Comparison of ENCODE assay signal across 8 cellular contexts in the genomic region with DNA sequence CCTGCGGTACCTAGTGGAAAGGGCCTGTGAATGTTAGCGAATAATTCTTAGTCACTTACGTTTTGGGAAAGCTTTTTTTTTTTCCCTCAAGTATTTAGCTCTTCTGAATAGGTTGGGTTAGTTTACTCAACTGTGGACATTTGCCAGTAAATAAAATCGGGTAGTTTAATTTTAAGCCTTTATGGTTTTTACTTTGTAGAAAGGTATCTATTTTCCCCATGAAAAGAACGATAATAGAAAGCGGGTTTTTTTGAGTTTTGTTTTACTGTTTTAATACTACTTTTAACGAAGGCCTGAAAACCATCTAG. TPM values are rescaled to one million over a fixed set of nuclear protein-coding genes. Genes with fewer than 3 reads are reported as not detected.
DNase-seq lines count a peak whose midpoint lies in the region; ATAC-seq and TF ChIP-seq lines count a peak whose summit lies in the region.

No MANE protein-coding gene starts in this region.

- intact Hi-C loops in activated B cell treated with CpG ODN at 0.5 μM for 24 hours (cut with micrococcal nuclease): loop anchor here (1.0 to 2.0 kb wide), 6 partner anchors 16 to 760 kb away; a partner anchor contains a TSS

- H3K4me1 Mint-ChIP-seq in activated B cell treated with CpG ODN at 0.5 μM for 24 hours (peaks cover 63% of the 10 kb centered on the region), glutamatergic neuron (ENCODE audit: low read depth, unreplicated experiment) (peaks cover 19% of the 10 kb centered on the region)

- H3K36me3 Mint-ChIP-seq in activated B cell treated with CpG ODN at 0.5 μM for 24 hours (ENCODE audit: low read depth): peaks cover 27% of the 10 kb centered on the region
- no peaks in the 10 kb centered on the region for H3K36me3 Mint-ChIP-seq in glutamatergic neuron (ENCODE audit: unreplicated experiment)

- no peaks in the 10 kb centered on the region for H3K27me3 Mint-ChIP-seq in activated B cell treated with CpG ODN at 0.5 μM for 24 hours
- peaks cover 11% of the 10 kb centered on the region for H3K27me3 Mint-ChIP-seq in glutamatergic neuron (ENCODE audit: unreplicated experiment)

- peaks cover 36% of the 10 kb centered on the region for H3F3A ChIP-seq in GM23248 (ENCODE audit: insufficient read depth)

- peaks cover 82% of the 10 kb centered on the region for H3K79me2 ChIP-seq in GM23248 (ENCODE audit: insufficient read depth)

- H3K9me3 Mint-ChIP-seq in activated B cell treated with CpG ODN at 0.5 μM for 24 hours (no peaks in the 10 kb centered on the region), glutamatergic neuron (ENCODE audit: unreplicated experiment) (peaks cover 14% of the 10 kb centered on the region)

- CTCF ChIA-PET in activated B cell treated with CpG ODN at 0.5 μM for 24 hours (lab: Charles Lee): interaction anchor here (0.8 to 1.5 kb wide), 7 partner anchors 19 to 134 kb away, joined by 3 to 8 read pairs (median 3); no protein-coding TSS in a partner anchor

- peak overlapping the region; percentile 87 for H3K4me3 Mint-ChIP-seq in activated B cell treated with CpG ODN at 0.5 μM for 24 hours
- H3K4me3 Mint-ChIP-seq in glutamatergic neuron (ENCODE audit: unreplicated experiment): peak overlapping the region; percentile 87

- in situ Hi-C loops in GM23248 (cut with MboI): no loop called here

- H3K27me3 ChIP-seq in GM23248 (replicated peaks; ENCODE audit: insufficient read depth): no peaks in the 10 kb centered on the region
- no peaks in the 10 kb centered on the region for H3K27me3 ChIP-seq in skeletal muscle tissue (ENCODE audit: control insufficient read depth in 3 of 3, insufficient read depth in 3 of 3, low read length in 3 of 3)

- peak overlapping the region; percentile 92 for H3K9ac ChIP-seq in GM23248
- peak overlapping the region; percentile 80 to 90 (median 88) for H3K9ac ChIP-seq in skeletal muscle tissue (ENCODE audit: low read depth in 1 of 3, low read length in 3 of 3)

- H4K20me1 ChIP-seq in GM23248 (ENCODE audit: insufficient read depth): peaks cover 9% of the 10 kb centered on the region

- H3K4me3 ChIP-seq in GM23248: peak overlapping the region; percentile 90
- H3K4me3 ChIP-seq in skeletal muscle tissue (ENCODE audit: low read length in 3 of 3): peak overlapping the region; percentile 60 to 80 (median 68)

- 0 out of 2 replicates have a peak overlapping the region, but pooled peaks have one; percentile 3 for H2AFZ ChIP-seq in GM23248

- 1% methylated on average over 7 of the region's 7 CpGs for WGBS in GM23248 (ENCODE audit: low coverage in 1 of 2, low lambda C conversion rate in 2 of 2, missing lambda C conversion rate in 2 of 2), 2 experiments

- H3K9me3 ChIP-seq in GM23248 (ENCODE audit: low read depth) (no peaks in the 10 kb centered on the region), skeletal muscle tissue (ENCODE audit: control insufficient read depth in 3 of 3, low read length in 3 of 3) (no peaks in the 10 kb centered on the region)

- no peak for ATAC-seq in activated B cell treated with CpG ODN at 0.5 μM for 24 hours (ENCODE audit: low read depth)
- no peak for ATAC-seq in GM18873 (IDR thresholded peaks at IDR 0.05; ENCODE audit: low FRiP score, unreplicated experiment)
- ATAC-seq in HG02885 (IDR thresholded peaks at IDR 0.05; ENCODE audit: poor library complexity, unreplicated experiment): no peak
- no peak for ATAC-seq in GM18861 (IDR thresholded peaks at IDR 0.05; ENCODE audit: unreplicated experiment)

- no peak for TF ChIP-seq CTCF in activated B cell treated with CpG ODN at 0.5 μM for 24 hours (IDR thresholded peaks at IDR 0.05)
- TF ChIP-seq CTCF in glutamatergic neuron (IDR thresholded peaks at IDR 0.05; ENCODE audit: partially characterized antibody, unreplicated experiment): no peak

- peaks cover 42% of the 10 kb centered on the region for H3K4me1 ChIP-seq in GM23248 (ENCODE audit: insufficient read depth)
- peaks cover 19 to 31% (median 27%) of the 10 kb centered on the region in 3 donors for H3K4me1 ChIP-seq in skeletal muscle tissue (ENCODE audit: control insufficient read depth in 3 of 3, insufficient read depth in 3 of 3, low read length in 3 of 3)

- POLR2A ChIA-PET in activated B cell treated with CpG ODN at 0.5 μM for 24 hours (lab: Charles Lee): interaction anchor here (0.7 to 2.1 kb wide), 9 partner anchors 10 to 136 kb away, joined by 3 to 7 read pairs (median 4); a partner anchor contains a TSS

- H3K27ac Mint-ChIP-seq in activated B cell treated with CpG ODN at 0.5 μM for 24 hours (peak overlapping the region; percentile 90), glutamatergic neuron (ENCODE audit: unreplicated experiment) (peak overlapping the region; percentile 44)

- peak overlapping the region; percentile 97 for H3K4me2 ChIP-seq in GM23248 (ENCODE audit: unreplicated experiment)

- peak overlapping the region; percentile 89 for H3K27ac ChIP-seq in GM23248
- H3K27ac ChIP-seq in skeletal muscle tissue (ENCODE audit: low read depth, low read length): peak overlapping the region; percentile 86

- no peaks in the 10 kb centered on the region for H3K9me2 ChIP-seq in GM23248 (ENCODE audit: insufficient read depth)

- DNase-seq in GM23248 (no peak), activated B cell treated with CpG ODN at 0.5 μM for 24 hours (no peak), glutamatergic neuron (no peak), epidermal melanocyte (ENCODE audit: insufficient read length, low spot score) (no peak)

- no peaks in the 10 kb centered on the region; the same call in 1 of the 2 replicates for H3K36me3 ChIP-seq in GM23248 (ENCODE audit: low read depth)
- H3K36me3 ChIP-seq in skeletal muscle tissue (ENCODE audit: control insufficient read depth in 3 of 3, insufficient read depth in 3 of 3, low read length in 3 of 3): no peaks in the 10 kb centered on the region

RNA-seq across cellular contexts. Expression of a gene that starts 1.7 kb away (rescaled TPM):
- total RNA-seq in GM23248 (2014; rRNA removed; shearing (Covaris generic)): 43.3 and 45.3 TPM in 2 replicates
- polyA plus RNA-seq in GM23248 (2016; fragmentation: Nextera tagmentation; extraction: Ambion mirVana): 34.9 and 38.2 TPM in 2 replicates
- total RNA-seq in activated B cell treated with CpG ODN at 0.5 μM for 24 hours (72.6 and 79.2 TPM in 2 replicates), glutamatergic neuron (ENCODE audit: unreplicated experiment) (60.6 TPM), skeletal muscle tissue (39.7 TPM)
